Comparison of ENCODE assay signal across 9 cellular contexts in the genomic region with DNA sequence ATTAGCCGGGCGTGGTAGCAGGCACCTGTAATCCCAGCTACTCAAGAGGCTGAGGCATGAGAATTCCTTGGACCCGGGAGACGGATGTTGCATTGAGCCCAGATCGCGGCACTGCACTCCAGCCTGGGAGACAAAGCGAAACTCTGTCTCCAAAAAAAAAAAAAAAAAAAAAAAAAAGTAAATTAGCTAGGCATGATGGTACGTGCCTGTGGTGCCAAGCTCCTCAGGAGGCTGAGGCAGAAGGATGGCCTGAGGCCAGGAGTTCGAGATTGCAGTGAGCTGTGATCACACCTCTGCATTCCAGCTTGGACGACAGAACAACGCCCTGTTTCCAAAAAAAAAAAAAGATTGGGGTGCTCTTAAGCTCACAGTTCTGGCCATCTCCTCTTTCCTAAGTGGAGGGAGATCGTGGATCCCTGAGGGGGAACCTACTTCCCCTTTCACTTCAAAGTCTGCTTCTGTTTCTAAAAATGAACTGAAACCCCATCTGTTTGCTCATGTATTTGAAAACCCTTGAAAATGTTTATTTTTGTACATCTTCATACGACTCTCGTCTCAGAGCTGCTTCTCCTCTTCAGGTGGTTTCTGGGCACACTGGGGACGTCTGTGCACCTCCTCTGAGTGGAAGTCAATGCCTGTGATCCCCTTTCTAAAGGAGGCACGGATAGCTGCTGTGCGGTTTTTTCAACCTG.
DNase-seq lines count a peak whose midpoint lies in the region; ATAC-seq and TF ChIP-seq lines count a peak whose summit lies in the region.
"Had no signal": no experiment of that assay in that cellular context is flagged by ENCODE, and none has a peak within 500 bp of the region (broad histone marks: within the 10 kb centered on the region; RNA-seq: fewer than 3 reads in every experiment).

No MANE protein-coding gene starts in this region.

- H3K9me2 ChIP-seq in PC-3 (replicated peaks; ENCODE audit: low read length), result no peaks in the 10 kb centered on the region

- no peak overlapping the region for H3K9ac ChIP-seq in PC-3 (ENCODE audit: low read length)

- intact Hi-C loops in activated CD4-positive, alpha-beta T cell treated with anti-CD3 and anti-CD28 coated beads for 36 hours (cut with DNase I, micrococcal nuclease), result no loop called here
- intact Hi-C loops in PC-3 (cut with micrococcal nuclease), result no loop called here

- no peaks in the 10 kb centered on the region for H3K27me3 Mint-ChIP-seq in activated CD4-positive, alpha-beta T cell treated with anti-CD3 and anti-CD28 coated beads for 36 hours
- no peaks in the 10 kb centered on the region for H3K27me3 Mint-ChIP-seq in stimulated activated naive B cell treated with anti-CD40 and anti-IgM and Interleukin-4, amounts not matched to agents 10 μg/mL and 1 μg/mL and 100 μg/mL, for 72 hours

- H3K27me3 ChIP-seq in PC-3 (ENCODE audit: low read length), result no peaks in the 10 kb centered on the region

- no peak overlapping the region for H3K4me3 ChIP-seq in PC-3 (ENCODE audit: low read length)

- TF ChIP-seq CTCF in PC-3 (conservative IDR thresholded peaks at IDR 0.05; ENCODE audit: low read depth, low read length), result no peak

- CTCF ChIA-PET in activated CD4-positive, alpha-beta T cell treated with anti-CD3 and anti-CD28 coated beads for 36 hours (lab: Charles Lee), result interaction anchor here (0.5 to 1.0 kb wide), 3 partner anchors 24 to 417 kb away, joined by 3 read pairs; no protein-coding TSS in a partner anchor
- CTCF ChIA-PET in PC-3 (lab: Charles Lee), result interaction anchor here (0.6 to 0.7 kb wide), 2 partner anchors 124 to 284 kb away, joined by 3 read pairs; no protein-coding TSS in a partner anchor

- no peak overlapping the region for H3K4me3 Mint-ChIP-seq in activated CD4-positive, alpha-beta T cell treated with anti-CD3 and anti-CD28 coated beads for 36 hours
- peak overlapping the region; percentile 61 to 64 for H3K4me3 Mint-ChIP-seq in stimulated activated naive B cell treated with anti-CD40 and anti-IgM and Interleukin-4, amounts not matched to agents 10 μg/mL and 1 μg/mL and 100 μg/mL, for 72 hours

- peaks cover 40% of the 10 kb centered on the region for H3K36me3 Mint-ChIP-seq in activated CD4-positive, alpha-beta T cell treated with anti-CD3 and anti-CD28 coated beads for 36 hours (ENCODE audit: low read depth)
- no peaks in the 10 kb centered on the region for H3K36me3 Mint-ChIP-seq in stimulated activated naive B cell treated with anti-CD40 and anti-IgM and Interleukin-4, amounts not matched to agents 10 μg/mL and 1 μg/mL and 100 μg/mL, for 72 hours

- no peaks in the 10 kb centered on the region for H3K36me3 ChIP-seq in PC-3 (ENCODE audit: low read depth, low read length)

- no peaks in the 10 kb centered on the region for H4K20me1 ChIP-seq in PC-3 (ENCODE audit: low read length)

- DNase-seq in activated CD4-positive, alpha-beta T cell treated with anti-CD3 and anti-CD28 coated beads for 36 hours, result no peak
- DNase-seq in activated CD4-positive, alpha-beta T cell treated with anti-CD3 and anti-CD28 coated beads, Interleukin-2, amount 50 U/mL, for 1 hour, result no peak
- DNase-seq in NOMO-1 treated with DMSO at 0.1 percent for 48 hours (lab: John Stamatoyannopoulos, UW; ENCODE audit: unreplicated experiment) (peak; percentile 77), T-helper 2 cell (no peak), NCI-H1105 (lab: John Stamatoyannopoulos, UW) (no peak), PC-3 (no peak)
- peak; percentile 41 for DNase-seq in stimulated activated naive B cell treated with anti-CD40 and anti-IgM and Interleukin-4, amounts not matched to agents 10 μg/mL and 1 μg/mL and 100 μg/mL, for 72 hours
- DNase-seq: right cardiac atrium had no signal

- peaks cover 8% of the 10 kb centered on the region for H3K9me3 Mint-ChIP-seq in activated CD4-positive, alpha-beta T cell treated with anti-CD3 and anti-CD28 coated beads for 36 hours (ENCODE audit: low read depth)
- peaks cover 4 to 7% of the 10 kb centered on the region in 2 donors for H3K9me3 Mint-ChIP-seq in stimulated activated naive B cell treated with anti-CD40 and anti-IgM and Interleukin-4, amounts not matched to agents 10 μg/mL and 1 μg/mL and 100 μg/mL, for 72 hours

- H3K27ac ChIP-seq in PC-3 (ENCODE audit: low read length), result no peak overlapping the region

- ATAC-seq in activated CD4-positive, alpha-beta T cell treated with anti-CD3 and anti-CD28 coated beads for 36 hours, result no peak
- peak; percentile 81 for ATAC-seq in HG02870 (IDR thresholded peaks at IDR 0.05; ENCODE audit: unreplicated experiment)
- peak; percentile 92 to 93 for ATAC-seq in stimulated activated naive B cell treated with anti-CD40 and anti-IgM and Interleukin-4, amounts not matched to agents 10 μg/mL and 1 μg/mL and 100 μg/mL, for 72 hours (replicated peaks)
- no peak for ATAC-seq in PC-3
- ATAC-seq: right cardiac atrium had no signal

- BruUV-seq in PC-3 (replicated peaks; lab: Mats Ljungman, UMichigan), result no TSS peak

- H3K4me1 ChIP-seq in PC-3 (ENCODE audit: insufficient read depth, low read length), result no peaks in the 10 kb centered on the region

- no peaks in the 10 kb centered on the region for H3F3A ChIP-seq in PC-3 (ENCODE audit: low read length, unreplicated experiment)

- no peak overlapping the region for H3K4me2 ChIP-seq in PC-3 (ENCODE audit: low read length)

- H3K79me2 ChIP-seq in PC-3 (ENCODE audit: low read length), result peaks cover 26% of the 10 kb centered on the region

- H2AFZ ChIP-seq in PC-3 (ENCODE audit: low read length), result no peak overlapping the region

- peak overlapping the region; percentile 59 for H3K27ac Mint-ChIP-seq in activated CD4-positive, alpha-beta T cell treated with anti-CD3 and anti-CD28 coated beads for 36 hours
- peak overlapping the region; percentile 92 for H3K27ac Mint-ChIP-seq in stimulated activated naive B cell treated with anti-CD40 and anti-IgM and Interleukin-4, amounts not matched to agents 10 μg/mL and 1 μg/mL and 100 μg/mL, for 72 hours

- peaks cover 48% of the 10 kb centered on the region for H3K4me1 Mint-ChIP-seq in activated CD4-positive, alpha-beta T cell treated with anti-CD3 and anti-CD28 coated beads for 36 hours
- H3K4me1 Mint-ChIP-seq in stimulated activated naive B cell treated with anti-CD40 and anti-IgM and Interleukin-4, amounts not matched to agents 10 μg/mL and 1 μg/mL and 100 μg/mL, for 72 hours, result peaks cover 32 to 53% of the 10 kb centered on the region in 2 donors

- POLR2A ChIA-PET in activated CD4-positive, alpha-beta T cell treated with anti-CD3 and anti-CD28 coated beads for 36 hours (lab: Charles Lee), result interaction anchor here (0.6 kb wide), 1 partner anchor 137 kb away, joined by 7 read pairs; no protein-coding TSS in a partner anchor
- POLR2A ChIA-PET in PC-3 (lab: Charles Lee; ENCODE audit: unreplicated experiment), result no interaction called here

- H3K9me3 ChIP-seq in PC-3 (ENCODE audit: low read length), result no peaks in the 10 kb centered on the region

Comparison
In these comparisons a context has a peak if more than half of its experiments do, and no peak if none do; other contexts are left out.
1. ATAC-seq: peak in HG02870 (single experiment) and stimulated activated naive B cell treated with anti-CD40 and anti-IgM and Interleukin-4, amounts not matched to agents 10 μg/mL and 1 μg/mL and 100 μg/mL, for 72 hours (2 of 2); none in activated CD4-positive, alpha-beta T cell treated with anti-CD3 and anti-CD28 coated beads for 36 hours (single experiment) and PC-3 (single experiment).
2. DNase-seq: peak in NOMO-1 treated with DMSO at 0.1 percent for 48 hours (single experiment) and stimulated activated naive B cell treated with anti-CD40 and anti-IgM and Interleukin-4, amounts not matched to agents 10 μg/mL and 1 μg/mL and 100 μg/mL, for 72 hours (single experiment); none in activated CD4-positive, alpha-beta T cell treated with anti-CD3 and anti-CD28 coated beads for 36 hours (single experiment), activated CD4-positive, alpha-beta T cell treated with anti-CD3 and anti-CD28 coated beads, Interleukin-2, amount 50 U/mL, for 1 hour (single experiment), T-helper 2 cell (0 of 5), NCI-H1105 (single experiment) and PC-3 (single experiment).